ENCODE assay signal across 23 cellular contexts in genomic region chr6:117515326-117515725, GRCh38.
"Had no signal": no experiment of that assay in that cellular context is flagged by ENCODE, and none has a peak within 500 bp of the region (broad histone marks: within the 10 kb centered on the region; RNA-seq: fewer than 3 reads in every experiment).

No MANE protein-coding gene starts in this region.

- H3K27ac ChIP-seq: Peyer's patch had no signal

- H3K9me3 ChIP-seq: MG63, Peyer's patch had no signal

- H3K4me3 Mint-ChIP-seq: activated B cell treated with CpG ODN at 0.5 μM for 24 hours; activated CD4-positive, alpha-beta T cell treated with anti-CD3 and anti-CD28 coated beads, Interleukin-2, amount 10 ng/mL, durations not matched to agents 24 days and 14 days; activated CD8-positive, alpha-beta memory T cell treated with anti-CD3 and anti-CD28 coated beads, Interleukin-2, amount 10 ng/mL, durations not matched to agents 7 days and 5 days; activated naive CD8-positive, alpha-beta T cell treated with anti-CD3 and anti-CD28 coated beads, Interleukin-2, amount 50 U/mL, for 24 hours; activated T-cell treated with anti-CD3 and anti-CD28 coated beads, Interleukin-2, amount 50 U/mL, for 24 hours; T-helper 17 cell had no signal

- H3K36me3 Mint-ChIP-seq: activated CD8-positive, alpha-beta memory T cell treated with anti-CD3 and anti-CD28 coated beads, Interleukin-2, amount 10 ng/mL, durations not matched to agents 7 days and 5 days; activated naive CD4-positive, alpha-beta T cell treated with anti-CD3 and anti-CD28 coated beads, Interleukin-2, amount 50 U/mL, for 72 hours had no signal

- H3K9me3 Mint-ChIP-seq: activated B cell treated with CpG ODN at 0.5 μM for 24 hours; activated CD4-positive, alpha-beta T cell treated with anti-CD3 and anti-CD28 coated beads, Interleukin-2, amount 10 ng/mL, durations not matched to agents 24 days and 14 days; activated naive CD4-positive, alpha-beta T cell treated with anti-CD3 and anti-CD28 coated beads, Interleukin-2, amount 50 U/mL, for 72 hours; activated naive CD8-positive, alpha-beta T cell treated with anti-CD3 and anti-CD28 coated beads, Interleukin-2, amount 50 U/mL, for 24 hours; activated T-cell treated with anti-CD3 and anti-CD28 coated beads, Interleukin-2, amount 50 U/mL, for 24 hours had no signal

- H3K36me3 ChIP-seq: Peyer's patch had no signal

- DNase-seq: activated B cell treated with CpG ODN at 0.5 μM for 24 hours; activated CD4-positive, alpha-beta T cell treated with anti-CD3 and anti-CD28 coated beads for 1 hour; activated CD4-positive, alpha-beta T cell treated with anti-CD3 and anti-CD28 coated beads, Interleukin-2, amount 10 ng/mL, durations not matched to agents 24 days and 14 days; activated CD4-positive, alpha-beta T cell treated with anti-CD3 and anti-CD28 coated beads, Interleukin-2, amount 50 U/mL, for 48 hours; activated CD8-positive, alpha-beta memory T cell treated with anti-CD3 and anti-CD28 coated beads, Interleukin-2, amount 10 ng/mL, durations not matched to agents 7 days and 5 days; activated effector memory CD4-positive, alpha-beta T cell treated with anti-CD3 and anti-CD28 coated beads, Interleukin-2, amount 50 U/mL, for 16 hours; activated naive CD4-positive, alpha-beta T cell treated with Interleukin-2 at 50 U/mL for 16 hours; activated naive CD8-positive, alpha-beta T cell treated with anti-CD3 and anti-CD28 coated beads, Interleukin-2, amount 50 U/mL, for 24 hours; activated T-cell treated with anti-CD3 and anti-CD28 coated beads, Interleukin-2, amount 50 U/mL, for 24 hours; MG63; MV-4-11; NCI-H1092 treated with DMSO at 0.1 percent for 48 hours; NCI-H1417 treated with DMSO at 0.1 percent for 48 hours; NCI-H1694; NCI-H2029; NCI-H2107; NCI-H510A treated with DMSO at 0.1 percent for 48 hours; NCI-H69; Peyer's patch; SIG-M5; T-helper 17 cell; T-helper 9 cell had no signal

- H3K27me3 ChIP-seq: MG63, Peyer's patch had no signal

- H3K27ac Mint-ChIP-seq: activated B cell treated with CpG ODN at 0.5 μM for 24 hours; activated CD4-positive, alpha-beta T cell treated with anti-CD3 and anti-CD28 coated beads, Interleukin-2, amount 10 ng/mL, durations not matched to agents 24 days and 14 days; activated CD8-positive, alpha-beta memory T cell treated with anti-CD3 and anti-CD28 coated beads, Interleukin-2, amount 10 ng/mL, durations not matched to agents 7 days and 5 days; activated naive CD4-positive, alpha-beta T cell treated with anti-CD3 and anti-CD28 coated beads, Interleukin-2, amount 50 U/mL, for 72 hours; activated naive CD8-positive, alpha-beta T cell treated with anti-CD3 and anti-CD28 coated beads, Interleukin-2, amount 50 U/mL, for 24 hours; activated T-cell treated with anti-CD3 and anti-CD28 coated beads, Interleukin-2, amount 50 U/mL, for 24 hours; T-helper 17 cell had no signal

- ATAC-seq: activated CD8-positive, alpha-beta memory T cell treated with anti-CD3 and anti-CD28 coated beads, Interleukin-2, amount 10 ng/mL, durations not matched to agents 7 days and 5 days; activated naive CD4-positive, alpha-beta T cell treated with anti-CD3 and anti-CD28 coated beads, Interleukin-2, amount 50 U/mL, for 72 hours; activated naive CD8-positive, alpha-beta T cell treated with anti-CD3 and anti-CD28 coated beads, Interleukin-2, amount 50 U/mL, for 24 hours; T-helper 17 cell had no signal

- H3K4me3 ChIP-seq: MG63, Peyer's patch had no signal

- H3K4me1 Mint-ChIP-seq: activated B cell treated with CpG ODN at 0.5 μM for 24 hours; activated CD4-positive, alpha-beta T cell treated with anti-CD3 and anti-CD28 coated beads, Interleukin-2, amount 10 ng/mL, durations not matched to agents 24 days and 14 days; activated CD8-positive, alpha-beta memory T cell treated with anti-CD3 and anti-CD28 coated beads, Interleukin-2, amount 10 ng/mL, durations not matched to agents 7 days and 5 days; activated naive CD8-positive, alpha-beta T cell treated with anti-CD3 and anti-CD28 coated beads, Interleukin-2, amount 50 U/mL, for 24 hours; T-helper 17 cell had no signal

- H3K4me1 ChIP-seq: Peyer's patch had no signal

- H3K27me3 Mint-ChIP-seq: activated CD8-positive, alpha-beta memory T cell treated with anti-CD3 and anti-CD28 coated beads, Interleukin-2, amount 10 ng/mL, durations not matched to agents 7 days and 5 days had no signal
